11 cellular contexts compared by ENCODE assay signal in genomic region chr5:172857982-172858381, GRCh38. TPM values are rescaled to one million over a fixed set of nuclear protein-coding genes. Genes with fewer than 3 reads are reported as not detected.
DNase-seq lines count a peak whose midpoint lies in the region; ATAC-seq and TF ChIP-seq lines count a peak whose summit lies in the region.
"Had no signal": no experiment of that assay in that cellular context is flagged by ENCODE, and none has a peak within 500 bp of the region (broad histone marks: within the 10 kb centered on the region; RNA-seq: fewer than 3 reads in every experiment).

No MANE protein-coding gene starts in this region.

- H3K36me3 ChIP-seq in IMR-90 (ENCODE audit: control insufficient read depth, insufficient read depth, low read length) (peaks cover 6% of the 10 kb centered on the region), breast epithelium (no peaks in the 10 kb centered on the region), mesenchymal stem cell (ENCODE audit: control insufficient read depth in 1 of 2, insufficient read depth in 2 of 2, low read depth in 1 of 2, low read length in 2 of 2) (peaks cover 8 to 30% of the 10 kb centered on the region in 2 experiments), testis (ENCODE audit: low read depth, missing control alignments) (no peaks in the 10 kb centered on the region)

- H3K4me2 ChIP-seq in IMR-90 (ENCODE audit: low read depth, low read length) (no peak overlapping the region), mesenchymal stem cell (ENCODE audit: low read length, poor library complexity, severe bottlenecking) (no peak overlapping the region)
- H3K4me2 ChIP-seq: KMS-11 had no signal

- H2AK9ac ChIP-seq in IMR-90 (replicated peaks; ENCODE audit: low read depth, low read length, poor library complexity), result peak overlapping the region; percentile 86

- peaks cover 30 to 95% of the 10 kb centered on the region in 2 experiments for H3K79me1 ChIP-seq in IMR-90 (ENCODE audit: low read depth in 1 of 2, low read length in 2 of 2)
- H3K79me1 ChIP-seq in mesenchymal stem cell (replicated peaks; ENCODE audit: low read length, poor library complexity, severe bottlenecking), result peaks cover 29% of the 10 kb centered on the region

- dilution Hi-C loops in IMR-90 (cut with HindIII; ENCODE audit: low sequenced_read_pairs, unreplicated experiment), result no loop called here

- peak overlapping the region; percentile 87 for H2BK5ac ChIP-seq in IMR-90 (ENCODE audit: low read depth, low read length, poor library complexity, severe bottlenecking)
- peak overlapping the region; percentile 68 for H2BK5ac ChIP-seq in mesenchymal stem cell (ENCODE audit: low read depth, low read length, poor library complexity, severe bottlenecking)

- H3K4me3 ChIP-seq in IMR-90 (ENCODE audit: insufficient read depth, low read depth, low read length) (no peak overlapping the region), breast epithelium (no peak overlapping the region), mesenchymal stem cell (ENCODE audit: insufficient read depth in 1 of 2, low read depth in 1 of 2, low read length in 2 of 2) (no peak overlapping the region), testis (no peak overlapping the region)

- no peak for ATAC-seq in IMR-90 (ENCODE audit: low read depth)
- no peak for ATAC-seq in HG02884 (IDR thresholded peaks at IDR 0.05; ENCODE audit: unreplicated experiment)

- H2AFZ ChIP-seq in IMR-90 (replicated peaks; ENCODE audit: low read length, poor library complexity), result no peak overlapping the region
- no peak overlapping the region for H2AFZ ChIP-seq in mesenchymal stem cell (ENCODE audit: low read depth, low read length)

- peak overlapping the region; percentile 3; the same call in 1 of the 2 replicates for H3K56ac ChIP-seq in IMR-90 (ENCODE audit: extremely low read depth, insufficient read depth, low read length)

- no TSS peak for BruUV-seq in IMR-90 (replicated peaks; lab: Mats Ljungman, UMichigan)

- H3K18ac ChIP-seq in IMR-90 (ENCODE audit: low read depth, low read length), result 0 out of 2 replicates have a peak overlapping the region, but pooled peaks have one; percentile 20
- peak overlapping the region; percentile 29 to 58 for H3K18ac ChIP-seq in mesenchymal stem cell (ENCODE audit: low read depth in 1 of 2, low read length in 2 of 2)

- H4K20me1 ChIP-seq in IMR-90 (ENCODE audit: insufficient read depth, low read length), result peaks cover 6% of the 10 kb centered on the region; the same call in 1 of the 2 replicates

- POLR2A ChIA-PET in IMR-90 (lab: Charles Lee; ENCODE audit: unreplicated experiment), result no interaction called here

- peak overlapping the region; percentile 88; the same call in 1 of the 2 replicates for H2BK20ac ChIP-seq in IMR-90 (ENCODE audit: low read depth, low read length)

- peak overlapping the region; percentile 87 for H4K91ac ChIP-seq in IMR-90 (ENCODE audit: insufficient read depth, low read depth, low read length)
- peak overlapping the region; percentile 80 for H4K91ac ChIP-seq in mesenchymal stem cell (ENCODE audit: low read length)

- H3K4ac ChIP-seq in IMR-90 (ENCODE audit: low read depth, low read length) (peak overlapping the region; percentile 93), mesenchymal stem cell (ENCODE audit: low read depth in 1 of 2, low read length in 2 of 2) (peak overlapping the region in 1 of 2 experiments; percentile 15)

- H4K8ac ChIP-seq in IMR-90 (ENCODE audit: low read depth in 2 of 2, low read length in 2 of 2) (peak overlapping the region; percentile 23 to 75), mesenchymal stem cell (ENCODE audit: low read length) (peak overlapping the region; percentile 16)

- H2BK120ac ChIP-seq in IMR-90 (ENCODE audit: low read depth, low read length) (peak overlapping the region; percentile 94), mesenchymal stem cell (ENCODE audit: low read depth, low read length) (no peak overlapping the region)

- in situ Hi-C loops in IMR-90 (cut with MboI; ENCODE audit: low sequenced_read_pairs), result no loop called here

- WGBS in IMR-90 (ENCODE audit: extremely low coverage in 2 of 2, insufficient read length in 1 of 2), 2 experiments, result 89% methylated on average over 5 of the region's 7 CpGs; no CpG with 5 or more reads in 1 of the 2 experiments
- 83% methylated on average over 7 of the region's 7 CpGs for WGBS in mesenchymal stem cell
- 86 to 91% methylated on average over 7 of the region's 7 CpGs for WGBS in testis, 2 donors

- TF ChIP-seq RAD21 in IMR-90 (IDR thresholded peaks at IDR 0.05; ENCODE audit: low read length), result no peak

- H2AK5ac ChIP-seq in IMR-90 (ENCODE audit: low read depth, low read length) (peak overlapping the region; percentile 94), mesenchymal stem cell (ENCODE audit: low read length, severe bottlenecking) (peak overlapping the region; percentile 86)

- H3K9me1 ChIP-seq in IMR-90 (ENCODE audit: insufficient read depth, low read length), result peaks cover 69% of the 10 kb centered on the region

- peak overlapping the region; percentile 55 for H3K14ac ChIP-seq in IMR-90 (replicated peaks; ENCODE audit: low read depth, low read length)
- peak overlapping the region in 1 of 2 experiments; percentile 29 for H3K14ac ChIP-seq in mesenchymal stem cell (ENCODE audit: low read length in 2 of 2)

- TF ChIP-seq POLR2A in IMR-90 (IDR thresholded peaks at IDR 0.05; ENCODE audit: low read depth, low read length), result no peak
- TF ChIP-seq POLR2A in breast epithelium (IDR thresholded peaks at IDR 0.05), result no peak
- no peak for TF ChIP-seq POLR2A in testis (IDR thresholded peaks at IDR 0.05)

- intact Hi-C loops in IMR-90 (cut with micrococcal nuclease) (loop anchor here (2.0 kb wide), 1 partner anchor 85 kb away; no protein-coding TSS in a partner anchor), breast epithelium (cut with DNase I; ENCODE audit: low total_unique reads) (no loop called here), testis (cut with DNase I; ENCODE audit: low total_unique reads) (no loop called here)

- H3K23ac ChIP-seq in IMR-90 (ENCODE audit: low read depth, low read length) (peak overlapping the region; percentile 24; the same call in 1 of the 2 replicates), mesenchymal stem cell (ENCODE audit: low read length in 2 of 2) (no peak overlapping the region)

- no peak for TF ChIP-seq CTCF in IMR-90 (conservative IDR thresholded peaks at IDR 0.05; ENCODE audit: low read depth, low read length)
- no peak for TF ChIP-seq CTCF in breast epithelium (IDR thresholded peaks at IDR 0.05)
- TF ChIP-seq CTCF in testis (IDR thresholded peaks at IDR 0.05), result no peak

- H2BK15ac ChIP-seq in IMR-90 (ENCODE audit: low read depth, low read length) (peak overlapping the region; percentile 86), mesenchymal stem cell (ENCODE audit: low read depth, poor library complexity, severe bottlenecking) (no peak overlapping the region)

- CTCF ChIA-PET in IMR-90 (lab: Yijun Ruan, JAX), result interaction anchor here (0.7 kb wide), 1 partner anchor 27 kb away, joined by 3 read pairs; no protein-coding TSS in a partner anchor

- H3K27ac ChIP-seq in IMR-90 (ENCODE audit: insufficient read depth, low read length) (peak overlapping the region; percentile 78), breast epithelium (peak overlapping the region; percentile 77 to 91), mesenchymal stem cell (ENCODE audit: low read length, poor library complexity, severe bottlenecking) (no peak overlapping the region), testis (peak overlapping the region; percentile 37 to 85)
- H3K27ac ChIP-seq: KMS-11 had no signal

- DNase-seq in IMR-90, result no peak
- no peak for DNase-seq in breast epithelium (ENCODE audit: low spot score in 2 of 2)
- DNase-seq in mesenchymal stem cell, result no peak
- no peak for DNase-seq in testis
- DNase-seq in NAMALWA (ENCODE audit: low spot score), result no peak
- no peak for DNase-seq in iPS-NIHi7 (ENCODE audit: extremely low spot score)
- DNase-seq in RKO (ENCODE audit: low spot score), result no peak
- DNase-seq: OCI-M1; stimulated activated CD8-positive, alpha-beta memory T cell treated with anti-CD3 and anti-CD28 coated beads, Interleukin-4, amount 100 ng/mL, for 48 hours had no signal

- H3K9ac ChIP-seq in IMR-90 (ENCODE audit: low read depth, low read length) (no peak overlapping the region), mesenchymal stem cell (ENCODE audit: low read length) (peak overlapping the region; percentile 81)
- H3K9ac ChIP-seq: KMS-11 had no signal

- H3K9me3 ChIP-seq in IMR-90 (ENCODE audit: control insufficient read depth, insufficient read depth, low read length), result no peaks in the 10 kb centered on the region
- H3K9me3 ChIP-seq in breast epithelium, result no peaks in the 10 kb centered on the region
- H3K9me3 ChIP-seq in mesenchymal stem cell (ENCODE audit: control insufficient read depth, low read length), result no peaks in the 10 kb centered on the region
- no peaks in the 10 kb centered on the region for H3K9me3 ChIP-seq in testis

- peak overlapping the region; percentile 18; the same call in 1 of the 2 replicates for H4K5ac ChIP-seq in IMR-90 (ENCODE audit: low read depth, low read length)

- H3K4me1 ChIP-seq in IMR-90 (ENCODE audit: control insufficient read depth, insufficient read depth, low read length) (peaks cover 70% of the 10 kb centered on the region), breast epithelium (peaks cover 34 to 49% of the 10 kb centered on the region in 2 donors), mesenchymal stem cell (ENCODE audit: control insufficient read depth, insufficient read depth, low read depth, low read length) (peaks cover 59% of the 10 kb centered on the region), testis (peaks cover 55% of the 10 kb centered on the region)

- H3K27me3 ChIP-seq in IMR-90 (ENCODE audit: control insufficient read depth, insufficient read depth, low read length) (no peaks in the 10 kb centered on the region), breast epithelium (no peaks in the 10 kb centered on the region), mesenchymal stem cell (ENCODE audit: control insufficient read depth in 1 of 2, insufficient read depth in 1 of 2, low read length in 2 of 2) (no peaks in the 10 kb centered on the region), testis (no peaks in the 10 kb centered on the region)

- no peak overlapping the region for H2BK12ac ChIP-seq in mesenchymal stem cell (ENCODE audit: low read length in 2 of 2)

TF ChIP-seq in IMR-90, 13 proteins besides CTCF, POLR2A, EP300 and RAD21 (continues in another document):
- no peak for TF ChIP-seq MAFK (IDR thresholded peaks at IDR 0.05; ENCODE audit: low read depth, low read length)

RNA-seq across cellular contexts. Expression of gene ERGIC1, which starts 23.9 kb away (rescaled TPM):
- total RNA-seq in IMR-90 (2012; rRNA removed), result 124 and 134 TPM in 2 replicates
- 185 and 192 TPM in 2 replicates for polyA plus RNA-seq in IMR-90 (2012; rRNA removed)
- polyA plus RNA-seq in IMR-90 (2012; cell fraction: cytosol; rRNA removed), result 59.2 and 179 TPM in 2 replicates
- polyA plus RNA-seq in IMR-90 (2012; cell fraction: nucleus; rRNA removed; ENCODE audit: low replicate concordance), result 128 and 132 TPM in 2 replicates
- total RNA-seq in breast epithelium, result 100 to 1,000 TPM in 1 of 3 donors, 10 to 100 TPM in 2; 86.6 to 139 (median 95.2) TPM
- polyA plus RNA-seq in mesenchymal stem cell (2013, experiment 1 of 2), result 143 TPM
- polyA plus RNA-seq in mesenchymal stem cell (2013, experiment 2 of 2), result 140 TPM
- total RNA-seq in testis, result 10 to 100 TPM; 89.8 to 100.0 TPM
- polyA plus RNA-seq in testis (ENCODE audit: insufficient read depth, low read depth, low replicate concordance), result 94.1 TPM
